30 cellular contexts compared by ENCODE assay signal in the genomic region with DNA sequence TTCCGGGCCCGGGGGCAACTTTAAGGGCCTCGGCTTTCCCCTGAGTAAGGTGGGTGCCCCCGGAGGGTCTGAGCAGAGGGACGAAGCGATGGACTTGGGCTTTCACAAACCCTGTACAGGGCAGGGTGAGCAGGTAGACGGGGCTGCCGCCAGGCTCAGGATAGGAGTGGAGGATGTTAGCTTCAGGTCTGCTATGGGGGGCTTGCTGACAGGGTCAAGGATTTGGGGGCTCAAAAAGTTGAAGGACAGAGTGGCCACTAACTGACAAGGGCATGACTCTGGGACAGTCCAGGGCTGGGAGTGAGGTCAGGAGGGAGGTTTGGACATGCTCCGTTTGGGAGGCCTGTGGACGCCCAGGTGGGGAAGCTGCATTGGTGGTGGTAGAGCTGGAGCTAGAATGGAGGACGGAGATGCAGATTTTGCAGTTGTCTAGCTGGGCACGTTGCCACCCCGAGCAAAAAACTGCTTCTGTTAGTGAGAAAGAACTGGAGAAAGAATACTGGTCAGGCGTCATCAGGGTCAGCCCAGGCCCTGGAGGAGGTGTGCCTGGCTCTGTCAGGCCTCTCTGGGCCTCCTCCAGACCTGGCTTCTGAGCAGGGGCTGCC.
DNase-seq lines count a peak whose midpoint lies in the region; TF ChIP-seq lines count a peak whose summit lies in the region.
"Had no signal": no experiment of that assay in that cellular context is flagged by ENCODE, and none has a peak within 500 bp of the region (broad histone marks: within the 10 kb centered on the region; RNA-seq: fewer than 3 reads in every experiment).

No MANE protein-coding gene starts in this region.

- no peak overlapping the region for H4K8ac ChIP-seq in H9 (replicated peaks; ENCODE audit: insufficient read length, low read depth, low read length)

- no peak overlapping the region for H3K9ac ChIP-seq in H9 (ENCODE audit: extremely low read depth, insufficient read length, low read length)

- H3K4me2 ChIP-seq in H9 (ENCODE audit: insufficient read depth, insufficient read length, low read length), result no peak overlapping the region

- no peak overlapping the region for H3K56ac ChIP-seq in H9 (ENCODE audit: insufficient read length, low read depth, low read length)

- no peak overlapping the region for H3K4ac ChIP-seq in H9 (ENCODE audit: low read depth, low read length)

- H3K36me3 Mint-ChIP-seq in H9 (ENCODE audit: insufficient read depth in 1 of 3, low read depth in 3 of 3) (no peaks in the 10 kb centered on the region; a peak in 2 of 7 replicates), brain (no peaks in the 10 kb centered on the region), nephron (ENCODE audit: low read depth) (no peaks in the 10 kb centered on the region), mesothelial cell of epicardium (no peaks in the 10 kb centered on the region)
- H3K36me3 Mint-ChIP-seq: activated naive CD8-positive, alpha-beta T cell; naive B cell had no signal

- no peak overlapping the region for H2BK20ac ChIP-seq in H9 (ENCODE audit: low read depth, low read length, poor library complexity, severe bottlenecking)

- no peak overlapping the region for H3K14ac ChIP-seq in H9 (ENCODE audit: insufficient read depth, low read length)

- TF ChIP-seq CTCF in H9 (conservative IDR thresholded peaks at IDR 0.05), result no peak
- TF ChIP-seq CTCF in brain (conservative IDR thresholded peaks at IDR 0.05), result no peak
- TF ChIP-seq CTCF in nephron (IDR thresholded peaks at IDR 0.05; ENCODE audit: unreplicated experiment in 3 of 3), result no peak
- TF ChIP-seq CTCF in testis (IDR thresholded peaks at IDR 0.05), result no peak
- TF ChIP-seq CTCF in mesothelial cell of epicardium (IDR thresholded peaks at IDR 0.05; ENCODE audit: unreplicated experiment), result no peak
- no peak for TF ChIP-seq CTCF in Peyer's patch (IDR thresholded peaks at IDR 0.05)

- H2BK120ac ChIP-seq in H9 (ENCODE audit: low read depth, low read length, poor library complexity, severe bottlenecking), result no peak overlapping the region

- no peak overlapping the region for H3K4me3 ChIP-seq in testis
- H3K4me3 ChIP-seq in Peyer's patch, result no peak overlapping the region
- H3K4me3 ChIP-seq: esophagus muscularis mucosa, stomach, transverse colon had no signal

- H3K27ac ChIP-seq in H9 (ENCODE audit: insufficient read length, low read depth, low read length), result no peak overlapping the region
- H3K27ac ChIP-seq in testis, result no peak overlapping the region
- no peak overlapping the region for H3K27ac ChIP-seq in Peyer's patch
- H3K27ac ChIP-seq: stomach had no signal

- peaks cover 4 to 5% of the 10 kb centered on the region in 2 experiments; a peak in 2 of 5 replicates for H3K9me3 Mint-ChIP-seq in H9
- H3K9me3 Mint-ChIP-seq in brain, result peaks cover 0 to 2% (median 0%) of the 10 kb centered on the region in 5 experiments
- H3K9me3 Mint-ChIP-seq in nephron, result no peaks in the 10 kb centered on the region
- no peaks in the 10 kb centered on the region for H3K9me3 Mint-ChIP-seq in mesothelial cell of epicardium
- H3K9me3 Mint-ChIP-seq: activated CD4-positive, alpha-beta memory T cell treated with anti-CD3 and anti-CD28 coated beads, Interleukin-2, amount 10 ng/mL, durations not matched to agents 7 days and 5 days had no signal

- DNase-seq in H9 (peak; percentile 13), testis (peak; percentile 18), mesothelial cell of epicardium (ENCODE audit: low spot score in 2 of 2, unreplicated experiment in 2 of 2) (no peak), Peyer's patch (no peak)
- no peak for DNase-seq in activated CD4-positive, alpha-beta T cell treated with anti-CD3 and anti-CD28 coated beads for 48 hours
- DNase-seq: activated CD4-positive, alpha-beta memory T cell treated with anti-CD3 and anti-CD28 coated beads, Interleukin-2, amount 10 ng/mL, durations not matched to agents 7 days and 5 days; activated CD4-positive, CD25-positive, alpha-beta regulatory T cell treated with anti-CD3 and anti-CD28 coated beads, Interleukin-2, amount 50 U/mL, for 72 hours; C1 segment of cervical spinal cord; Caco-2; central memory CD4-positive, alpha-beta T cell; foreskin fibroblast; HCEC 1CT; MM.1S; naive B cell; NCI-H1105 treated with DMSO at 0.1 percent for 48 hours; NCI-H2029 treated with DMSO at 0.1 percent for 48 hours; NCI-H2227 treated with DMSO at 0.1 percent for 48 hours; NCI-H526; PC-3; SHP77; stimulated activated CD8-positive, alpha-beta memory T cell treated with anti-CD3 and anti-CD28 coated beads, Interleukin-4, amount 100 ng/mL, for 48 hours; stomach; T-helper 17 cell; transverse colon had no signal

- no peaks in the 10 kb centered on the region for H3K79me1 ChIP-seq in H9 (ENCODE audit: insufficient read depth, low read depth, low read length, poor library complexity, severe bottlenecking)

- H3K4me1 Mint-ChIP-seq in H9, result peaks cover 3 to 6% of the 10 kb centered on the region in 2 experiments; a peak in 2 of 4 replicates
- peaks cover 40% of the 10 kb centered on the region for H3K4me1 Mint-ChIP-seq in brain
- peaks cover 23% of the 10 kb centered on the region for H3K4me1 Mint-ChIP-seq in nephron
- peaks cover 5% of the 10 kb centered on the region for H3K4me1 Mint-ChIP-seq in mesothelial cell of epicardium
- H3K4me1 Mint-ChIP-seq: activated CD4-positive, alpha-beta memory T cell treated with anti-CD3 and anti-CD28 coated beads, Interleukin-2, amount 10 ng/mL, durations not matched to agents 7 days and 5 days; T-helper 17 cell had no signal

- H3K18ac ChIP-seq in H9 (ENCODE audit: insufficient read length, low read depth, low read length), result no peak overlapping the region

- no peak overlapping the region for H2BK5ac ChIP-seq in H9 (ENCODE audit: insufficient read length, low read length)

- no peak overlapping the region for H4K91ac ChIP-seq in H9 (ENCODE audit: insufficient read length, low read depth, low read length)

- H2AK5ac ChIP-seq in H9 (ENCODE audit: insufficient read length, low read length), result no peak overlapping the region

- no peaks in the 10 kb centered on the region for H3K79me2 ChIP-seq in H9 (ENCODE audit: insufficient read depth, low read length)

- H4K20me1 ChIP-seq in H9 (ENCODE audit: control insufficient read depth, insufficient read depth, insufficient read length), result no peaks in the 10 kb centered on the region

- H3K27me3 ChIP-seq in H9 (ENCODE audit: insufficient read depth, low read length) (no peaks in the 10 kb centered on the region), testis (no peaks in the 10 kb centered on the region), Peyer's patch (no peaks in the 10 kb centered on the region)
- H3K27me3 ChIP-seq: esophagus muscularis mucosa, stomach, transverse colon had no signal

- H2BK15ac ChIP-seq in H9 (ENCODE audit: low read depth, low read length), result no peak overlapping the region

- H3K23me2 ChIP-seq in H9 (ENCODE audit: insufficient read length, low read depth, low read length, poor library complexity, severe bottlenecking), result no peaks in the 10 kb centered on the region

- no peaks in the 10 kb centered on the region for H3K36me3 ChIP-seq in testis (ENCODE audit: low read depth, missing control alignments)
- no peaks in the 10 kb centered on the region for H3K36me3 ChIP-seq in Peyer's patch
- H3K36me3 ChIP-seq: esophagus muscularis mucosa, stomach, transverse colon had no signal

- no peak overlapping the region for H3T11ph ChIP-seq in H9 (ENCODE audit: low read length)

- H3K27ac Mint-ChIP-seq in H9, result peak overlapping the region in 1 of 3 experiments; percentile 15; a peak in 2 of 7 replicates
- H3K27ac Mint-ChIP-seq in brain, result peak overlapping the region in 4 of 5 experiments; percentile 27 to 80 (median 68)
- H3K27ac Mint-ChIP-seq in nephron, result peak overlapping the region in 2 of 3 experiments; percentile 56 to 86
- H3K27ac Mint-ChIP-seq in mesothelial cell of epicardium, result no peak overlapping the region
- H3K27ac Mint-ChIP-seq: activated CD4-positive, alpha-beta memory T cell treated with anti-CD3 and anti-CD28 coated beads, Interleukin-2, amount 10 ng/mL, durations not matched to agents 7 days and 5 days; activated naive CD8-positive, alpha-beta T cell; activated T-helper 2 cell treated with anti-CD3 and anti-CD28 coated beads, Interferon-gamma antibody, Interleukin-2, Interleukin-4, amounts not matched to agents 10 μg/mL and 5 μg/mL and 100 μg/mL, durations not matched to agents 14 hours and 24 hours and 36 hours; dendritic cell treated with granulocyte-macrophage colony-stimulating factor and Interleukin-4, amounts not matched to agents 40 ng/mL and 50 ng/mL, for 4 days; T-helper 17 cell had no signal

- H4K5ac ChIP-seq in H9 (ENCODE audit: insufficient read length, low read depth, low read length), result no peak overlapping the region

- H3K4me1 ChIP-seq in H9 (ENCODE audit: insufficient read depth, low read length) (no peaks in the 10 kb centered on the region; the same call in 1 of the 2 replicates), testis (no peaks in the 10 kb centered on the region), Peyer's patch (peaks cover 0 to 6% (median 0%) of the 10 kb centered on the region in 4 donors)
- H3K4me1 ChIP-seq: Caco-2 had no signal

- TF ChIP-seq POLR2A in testis (IDR thresholded peaks at IDR 0.05) (no peak), Peyer's patch (IDR thresholded peaks at IDR 0.05) (no peak)

- H3K4me3 Mint-ChIP-seq in H9 (no peak overlapping the region), brain (no peak overlapping the region), nephron (no peak overlapping the region), mesothelial cell of epicardium (no peak overlapping the region)
- H3K4me3 Mint-ChIP-seq: activated CD4-positive, alpha-beta memory T cell treated with anti-CD3 and anti-CD28 coated beads, Interleukin-2, amount 10 ng/mL, durations not matched to agents 7 days and 5 days; activated naive CD8-positive, alpha-beta T cell; dendritic cell treated with granulocyte-macrophage colony-stimulating factor and Interleukin-4, amounts not matched to agents 40 ng/mL and 50 ng/mL, for 4 days; T-helper 17 cell had no signal

- no CpG with 5 or more reads among the region's 14 CpGs for WGBS in H9 (ENCODE audit: extremely low coverage, insufficient read length, low lambda C conversion rate)
- 87 to 88% methylated on average over 14 of the region's 14 CpGs for WGBS in testis, 2 donors

- H3K27me3 Mint-ChIP-seq in H9 (ENCODE audit: low read depth), result peaks cover 6% of the 10 kb centered on the region
- peaks cover 10% of the 10 kb centered on the region for H3K27me3 Mint-ChIP-seq in brain
- peaks cover 17% of the 10 kb centered on the region for H3K27me3 Mint-ChIP-seq in nephron (ENCODE audit: low read depth)
- H3K27me3 Mint-ChIP-seq in mesothelial cell of epicardium (ENCODE audit: low read depth), result peaks cover 19% of the 10 kb centered on the region

- H2BK12ac ChIP-seq in H9 (ENCODE audit: insufficient read length, low read depth, low read length), result no peak overlapping the region

- intact Hi-C loops in testis (cut with DNase I; ENCODE audit: low total_unique reads), result no loop called here

- H3K23ac ChIP-seq in H9 (ENCODE audit: insufficient read length, low read depth, low read length), result no peak overlapping the region

- H3K9me3 ChIP-seq in H9 (ENCODE audit: control insufficient read depth, low read depth, low read length) (no peaks in the 10 kb centered on the region), testis (no peaks in the 10 kb centered on the region), Peyer's patch (no peaks in the 10 kb centered on the region)
- H3K9me3 ChIP-seq: Caco-2, esophagus muscularis mucosa, stomach, transverse colon had no signal

- H2AFZ ChIP-seq in H9 (ENCODE audit: low read length), result no peak overlapping the region

Comparison
In these comparisons a context has a peak if more than half of its experiments do, and no peak if none do; other contexts are left out.
1. DNase-seq: peak in H9 (single experiment) and testis (single experiment); none in mesothelial cell of epicardium (0 of 2), Peyer's patch (0 of 3) and activated CD4-positive, alpha-beta T cell treated with anti-CD3 and anti-CD28 coated beads for 48 hours (single experiment).